Comparison of ENCODE assay signal across 2 cellular contexts in the genomic region with DNA sequence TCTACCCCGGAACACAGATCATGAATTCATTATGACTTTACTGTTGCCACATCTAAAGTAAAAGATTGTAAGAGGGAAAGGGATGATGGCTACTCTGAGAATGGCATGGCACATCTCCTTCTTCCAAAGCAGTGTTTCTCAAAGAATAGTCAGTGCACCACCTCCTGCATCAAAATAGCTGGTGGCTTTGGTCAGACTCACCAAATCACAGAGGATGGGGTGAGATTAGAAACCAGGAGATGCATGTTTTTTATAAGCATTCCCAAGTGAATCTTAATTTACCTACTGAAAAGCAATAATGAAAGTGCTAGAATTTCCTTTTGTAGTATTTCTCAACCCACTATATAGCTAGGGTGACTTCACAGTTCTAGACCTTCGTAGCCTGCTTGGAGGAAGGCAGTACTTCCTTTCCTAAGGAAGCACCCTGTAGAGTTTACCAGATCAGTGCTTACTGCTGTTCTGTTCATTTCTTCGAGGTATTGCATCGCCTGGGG.
TF ChIP-seq lines count a peak whose summit lies in the region.

No MANE protein-coding gene starts in this region.

TF ChIP-seq in HepG2, 621 proteins besides CTCF, POLR2A, EP300 and RAD21 (continued from another document):
- TF ChIP-seq SNAPC2 (CRISPR knock-in tag; IDR thresholded peaks at IDR 0.05) (peak; percentile 85), ZNF703 (CRISPR knock-in tag; IDR thresholded peaks at IDR 0.05; ENCODE audit: borderline replicate concordance) (no peak), ZSCAN25 (CRISPR knock-in tag; IDR thresholded peaks at IDR 0.05) (no peak), GPN1 (CRISPR knock-in tag; IDR thresholded peaks at IDR 0.05; ENCODE audit: borderline replicate concordance) (no peak)
- TF ChIP-seq, protein P1, sequence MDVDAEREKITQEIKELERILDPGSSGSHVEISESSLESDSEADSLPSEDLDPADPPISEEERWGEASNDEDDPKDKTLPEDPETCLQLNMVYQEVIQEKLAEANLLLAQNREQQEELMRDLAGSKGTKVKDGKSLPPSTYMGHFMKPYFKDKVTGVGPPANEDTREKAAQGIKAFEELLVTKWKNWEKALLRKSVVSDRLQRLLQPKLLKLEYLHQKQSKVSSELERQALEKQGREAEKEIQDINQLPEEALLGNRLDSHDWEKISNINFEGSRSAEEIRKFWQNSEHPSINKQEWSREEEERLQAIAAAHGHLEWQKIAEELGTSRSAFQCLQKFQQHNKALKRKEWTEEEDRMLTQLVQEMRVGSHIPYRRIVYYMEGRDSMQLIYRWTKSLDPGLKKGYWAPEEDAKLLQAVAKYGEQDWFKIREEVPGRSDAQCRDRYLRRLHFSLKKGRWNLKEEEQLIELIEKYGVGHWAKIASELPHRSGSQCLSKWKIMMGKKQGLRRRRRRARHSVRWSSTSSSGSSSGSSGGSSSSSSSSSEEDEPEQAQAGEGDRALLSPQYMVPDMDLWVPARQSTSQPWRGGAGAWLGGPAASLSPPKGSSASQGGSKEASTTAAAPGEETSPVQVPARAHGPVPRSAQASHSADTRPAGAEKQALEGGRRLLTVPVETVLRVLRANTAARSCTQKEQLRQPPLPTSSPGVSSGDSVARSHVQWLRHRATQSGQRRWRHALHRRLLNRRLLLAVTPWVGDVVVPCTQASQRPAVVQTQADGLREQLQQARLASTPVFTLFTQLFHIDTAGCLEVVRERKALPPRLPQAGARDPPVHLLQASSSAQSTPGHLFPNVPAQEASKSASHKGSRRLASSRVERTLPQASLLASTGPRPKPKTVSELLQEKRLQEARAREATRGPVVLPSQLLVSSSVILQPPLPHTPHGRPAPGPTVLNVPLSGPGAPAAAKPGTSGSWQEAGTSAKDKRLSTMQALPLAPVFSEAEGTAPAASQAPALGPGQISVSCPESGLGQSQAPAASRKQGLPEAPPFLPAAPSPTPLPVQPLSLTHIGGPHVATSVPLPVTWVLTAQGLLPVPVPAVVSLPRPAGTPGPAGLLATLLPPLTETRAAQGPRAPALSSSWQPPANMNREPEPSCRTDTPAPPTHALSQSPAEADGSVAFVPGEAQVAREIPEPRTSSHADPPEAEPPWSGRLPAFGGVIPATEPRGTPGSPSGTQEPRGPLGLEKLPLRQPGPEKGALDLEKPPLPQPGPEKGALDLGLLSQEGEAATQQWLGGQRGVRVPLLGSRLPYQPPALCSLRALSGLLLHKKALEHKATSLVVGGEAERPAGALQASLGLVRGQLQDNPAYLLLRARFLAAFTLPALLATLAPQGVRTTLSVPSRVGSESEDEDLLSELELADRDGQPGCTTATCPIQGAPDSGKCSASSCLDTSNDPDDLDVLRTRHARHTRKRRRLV (CRISPR knock-in tag; IDR thresholded peaks at IDR 0.05): peak; percentile 98
- TF ChIP-seq, protein P2, sequence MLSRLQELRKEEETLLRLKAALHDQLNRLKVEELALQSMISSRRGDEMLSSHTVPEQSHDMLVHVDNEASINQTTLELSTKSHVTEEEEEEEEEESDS (CRISPR knock-in tag; IDR thresholded peaks at IDR 0.05; ENCODE audit: borderline replicate concordance): peak; percentile 46; the same call in 1 of the 2 replicates

TF ChIP-seq in SK-N-SH treated with all-trans-retinoic acid at 6 μM for 48 hours, 23 proteins besides CTCF, POLR2A, EP300 and RAD21:
- TF ChIP-seq, protein P3, sequence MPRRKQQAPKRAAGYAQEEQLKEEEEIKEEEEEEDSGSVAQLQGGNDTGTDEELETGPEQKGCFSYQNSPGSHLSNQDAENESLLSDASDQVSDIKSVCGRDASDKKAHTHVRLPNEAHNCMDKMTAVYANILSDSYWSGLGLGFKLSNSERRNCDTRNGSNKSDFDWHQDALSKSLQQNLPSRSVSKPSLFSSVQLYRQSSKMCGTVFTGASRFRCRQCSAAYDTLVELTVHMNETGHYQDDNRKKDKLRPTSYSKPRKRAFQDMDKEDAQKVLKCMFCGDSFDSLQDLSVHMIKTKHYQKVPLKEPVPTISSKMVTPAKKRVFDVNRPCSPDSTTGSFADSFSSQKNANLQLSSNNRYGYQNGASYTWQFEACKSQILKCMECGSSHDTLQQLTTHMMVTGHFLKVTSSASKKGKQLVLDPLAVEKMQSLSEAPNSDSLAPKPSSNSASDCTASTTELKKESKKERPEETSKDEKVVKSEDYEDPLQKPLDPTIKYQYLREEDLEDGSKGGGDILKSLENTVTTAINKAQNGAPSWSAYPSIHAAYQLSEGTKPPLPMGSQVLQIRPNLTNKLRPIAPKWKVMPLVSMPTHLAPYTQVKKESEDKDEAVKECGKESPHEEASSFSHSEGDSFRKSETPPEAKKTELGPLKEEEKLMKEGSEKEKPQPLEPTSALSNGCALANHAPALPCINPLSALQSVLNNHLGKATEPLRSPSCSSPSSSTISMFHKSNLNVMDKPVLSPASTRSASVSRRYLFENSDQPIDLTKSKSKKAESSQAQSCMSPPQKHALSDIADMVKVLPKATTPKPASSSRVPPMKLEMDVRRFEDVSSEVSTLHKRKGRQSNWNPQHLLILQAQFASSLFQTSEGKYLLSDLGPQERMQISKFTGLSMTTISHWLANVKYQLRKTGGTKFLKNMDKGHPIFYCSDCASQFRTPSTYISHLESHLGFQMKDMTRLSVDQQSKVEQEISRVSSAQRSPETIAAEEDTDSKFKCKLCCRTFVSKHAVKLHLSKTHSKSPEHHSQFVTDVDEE (CRISPR knock-in tag; IDR thresholded peaks at IDR 0.05): no peak
- TF ChIP-seq TCF4 (CRISPR knock-in tag; IDR thresholded peaks at IDR 0.05; ENCODE audit: borderline replicate concordance) (no peak), ZFP3 (CRISPR knock-in tag; IDR thresholded peaks at IDR 0.05) (no peak), ZNF8 (CRISPR knock-in tag; IDR thresholded peaks at IDR 0.05) (no peak), CSRNP3 (CRISPR knock-in tag; IDR thresholded peaks at IDR 0.05) (no peak), PATZ1 (CRISPR knock-in tag; IDR thresholded peaks at IDR 0.05; ENCODE audit: borderline replicate concordance) (no peak), GLIS3 (CRISPR knock-in tag; IDR thresholded peaks at IDR 0.05) (no peak), ISL1 (CRISPR knock-in tag; IDR thresholded peaks at IDR 0.05) (no peak), ZNF70 (CRISPR knock-in tag; IDR thresholded peaks at IDR 0.05) (no peak), BACH2 (CRISPR knock-in tag; IDR thresholded peaks at IDR 0.05; ENCODE audit: borderline replicate concordance) (no peak)
